In genomic region chr14:35826218-35826951, GRCh38 we compare ENCODE assay signal across 1 cellular context.
TF ChIP-seq lines count a peak whose summit lies in the region.

TSS of gene BRMS1L (plus strand) at chr14:35826338. CDS start at chr14:35826517, 179 bp downstream.

TF ChIP-seq in HepG2, 621 proteins besides CTCF, POLR2A, EP300 and RAD21 (continued from another document and continues in another):
- TF ChIP-seq, protein P1, sequence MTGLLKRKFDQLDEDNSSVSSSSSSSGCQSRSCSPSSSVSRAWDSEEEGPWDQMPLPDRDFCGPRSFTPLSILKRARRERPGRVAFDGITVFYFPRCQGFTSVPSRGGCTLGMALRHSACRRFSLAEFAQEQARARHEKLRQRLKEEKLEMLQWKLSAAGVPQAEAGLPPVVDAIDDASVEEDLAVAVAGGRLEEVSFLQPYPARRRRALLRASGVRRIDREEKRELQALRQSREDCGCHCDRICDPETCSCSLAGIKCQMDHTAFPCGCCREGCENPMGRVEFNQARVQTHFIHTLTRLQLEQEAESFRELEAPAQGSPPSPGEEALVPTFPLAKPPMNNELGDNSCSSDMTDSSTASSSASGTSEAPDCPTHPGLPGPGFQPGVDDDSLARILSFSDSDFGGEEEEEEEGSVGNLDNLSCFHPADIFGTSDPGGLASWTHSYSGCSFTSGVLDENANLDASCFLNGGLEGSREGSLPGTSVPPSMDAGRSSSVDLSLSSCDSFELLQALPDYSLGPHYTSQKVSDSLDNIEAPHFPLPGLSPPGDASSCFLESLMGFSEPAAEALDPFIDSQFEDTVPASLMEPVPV (CRISPR knock-in tag; IDR thresholded peaks at IDR 0.05) = peak; percentile 99
- TF ChIP-seq CBX2 (IDR thresholded peaks at IDR 0.05; ENCODE audit: low read depth, low read length) (no peak; the same call in 1 of the 2 replicates), CBX2 (CRISPR knock-in tag; IDR thresholded peaks at IDR 0.05; ENCODE audit: low read depth) (peak; percentile 100), GRHL1 (CRISPR knock-in tag; conservative IDR thresholded peaks at IDR 0.05) (no peak), ATF7-NPFF (CRISPR knock-in tag; IDR thresholded peaks at IDR 0.05; ENCODE audit: low read depth) (peak; percentile 100), GPBP1L1 (CRISPR knock-in tag; IDR thresholded peaks at IDR 0.05) (no peak), AGO1 (IDR thresholded peaks at IDR 0.05; ENCODE audit: low read depth, low read length, poor library complexity, severe bottlenecking) (peak; percentile 88), HMG20B (CRISPR knock-in tag; conservative IDR thresholded peaks at IDR 0.05) (0 out of 2 replicates have a peak, but pooled peaks have one; percentile 78), ZNF674 (CRISPR knock-in tag; IDR thresholded peaks at IDR 0.05; ENCODE audit: low read depth) (peak; percentile 99), ZNF607 (CRISPR knock-in tag; IDR thresholded peaks at IDR 0.05; ENCODE audit: borderline replicate concordance) (peak; percentile 100), SMARCE1 (IDR thresholded peaks at IDR 0.05; ENCODE audit: borderline replicate concordance) (no peak), NFRKB (IDR thresholded peaks at IDR 0.05) (no peak), ZNF570 (CRISPR knock-in tag; IDR thresholded peaks at IDR 0.05; ENCODE audit: borderline replicate concordance) (0 out of 2 replicates have a peak, but pooled peaks have one; percentile 93), MEIS1 (CRISPR knock-in tag; IDR thresholded peaks at IDR 0.05; ENCODE audit: borderline replicate concordance) (peak; percentile 99), XBP1 (CRISPR knock-in tag; IDR thresholded peaks at IDR 0.05) (peak; percentile 95), KLF9 (CRISPR knock-in tag; IDR thresholded peaks at IDR 0.05; ENCODE audit: low read depth) (peak; percentile 97), SALL2 (CRISPR knock-in tag; IDR thresholded peaks at IDR 0.05) (peak; percentile 92; the same call in 1 of the 2 replicates), ZKSCAN8 (CRISPR knock-in tag; IDR thresholded peaks at IDR 0.05; ENCODE audit: borderline replicate concordance) (0 out of 2 replicates have a peak, but pooled peaks have one; percentile 76), JUN (CRISPR knock-in tag; IDR thresholded peaks at IDR 0.05) (no peak; the same call in none of the 2 replicates), ZNF737 (CRISPR knock-in tag; IDR thresholded peaks at IDR 0.05; ENCODE audit: borderline replicate concordance) (peak; percentile 96), ZNF383 (CRISPR knock-in tag; IDR thresholded peaks at IDR 0.05; ENCODE audit: borderline replicate concordance) (peak; percentile 100; the same call in 1 of the 2 replicates), ZNF101 (CRISPR knock-in tag; IDR thresholded peaks at IDR 0.05; ENCODE audit: borderline replicate concordance, low read depth) (peak; percentile 99), POLR2AphosphoS5 (IDR thresholded peaks at IDR 0.05; ENCODE audit: low read depth, low read length) (peak; percentile 99), U2AF2 (IDR thresholded peaks at IDR 0.05; ENCODE audit: low read depth, low read length) (no peak), MBD4 (IDR thresholded peaks at IDR 0.05; ENCODE audit: borderline replicate concordance, low read length) (no peak), ZNF24 (IDR thresholded peaks at IDR 0.05) (peak; percentile 43; the same call in 1 of the 2 replicates), FOXM1 (CRISPR knock-in tag; IDR thresholded peaks at IDR 0.05) (no peak), SRSF9 (IDR thresholded peaks at IDR 0.05; ENCODE audit: borderline replicate concordance, insufficient read depth, low read depth, low read length, poor library complexity, severe bottlenecking) (no peak), ZNF260 (CRISPR knock-in tag; IDR thresholded peaks at IDR 0.05; ENCODE audit: borderline replicate concordance, low read depth) (peak; percentile 98), HOXA3 (CRISPR knock-in tag; IDR thresholded peaks at IDR 0.05) (peak; percentile 92), ZNF484 (CRISPR knock-in tag; IDR thresholded peaks at IDR 0.05; ENCODE audit: borderline replicate concordance, low read depth) (peak; percentile 84; the same call in 1 of the 2 replicates), KDM2A (CRISPR knock-in tag; IDR thresholded peaks at IDR 0.05; ENCODE audit: borderline replicate concordance, low read depth) (peak; percentile 100), THYN1 (CRISPR knock-in tag; IDR thresholded peaks at IDR 0.05; ENCODE audit: borderline replicate concordance, low read depth) (peak; percentile 94; the same call in 1 of the 2 replicates), NR0B2 (CRISPR knock-in tag; IDR thresholded peaks at IDR 0.05) (peak; percentile 99), CENPX (CRISPR knock-in tag; IDR thresholded peaks at IDR 0.05) (no peak), PHF20 (CRISPR knock-in tag; IDR thresholded peaks at IDR 0.05) (peak; percentile 91), ZNF7 (CRISPR knock-in tag; IDR thresholded peaks at IDR 0.05) (0 out of 2 replicates have a peak, but pooled peaks have one; percentile 59), TFAP4 (IDR thresholded peaks at IDR 0.05; ENCODE audit: borderline replicate concordance, low read depth) (peak; percentile 7), RFXAP (CRISPR knock-in tag; IDR thresholded peaks at IDR 0.05; ENCODE audit: borderline replicate concordance) (peak; percentile 97), FOSL2 (CRISPR knock-in tag; IDR thresholded peaks at IDR 0.05) (peak; percentile 68), ZNF557 (CRISPR knock-in tag; IDR thresholded peaks at IDR 0.05) (peak; percentile 94), ZNF264 (CRISPR knock-in tag; IDR thresholded peaks at IDR 0.05) (peak; percentile 92; the same call in 1 of the 2 replicates), RFX3 (CRISPR knock-in tag; IDR thresholded peaks at IDR 0.05) (peak; percentile 55; the same call in 1 of the 2 replicates), HOXA5 (CRISPR knock-in tag; IDR thresholded peaks at IDR 0.05) (peak; percentile 99), ZNF12 (CRISPR knock-in tag; IDR thresholded peaks at IDR 0.05) (peak; percentile 95), GABPB1 (CRISPR knock-in tag; IDR thresholded peaks at IDR 0.05) (peak; percentile 90)
- TF ChIP-seq, protein P2, sequence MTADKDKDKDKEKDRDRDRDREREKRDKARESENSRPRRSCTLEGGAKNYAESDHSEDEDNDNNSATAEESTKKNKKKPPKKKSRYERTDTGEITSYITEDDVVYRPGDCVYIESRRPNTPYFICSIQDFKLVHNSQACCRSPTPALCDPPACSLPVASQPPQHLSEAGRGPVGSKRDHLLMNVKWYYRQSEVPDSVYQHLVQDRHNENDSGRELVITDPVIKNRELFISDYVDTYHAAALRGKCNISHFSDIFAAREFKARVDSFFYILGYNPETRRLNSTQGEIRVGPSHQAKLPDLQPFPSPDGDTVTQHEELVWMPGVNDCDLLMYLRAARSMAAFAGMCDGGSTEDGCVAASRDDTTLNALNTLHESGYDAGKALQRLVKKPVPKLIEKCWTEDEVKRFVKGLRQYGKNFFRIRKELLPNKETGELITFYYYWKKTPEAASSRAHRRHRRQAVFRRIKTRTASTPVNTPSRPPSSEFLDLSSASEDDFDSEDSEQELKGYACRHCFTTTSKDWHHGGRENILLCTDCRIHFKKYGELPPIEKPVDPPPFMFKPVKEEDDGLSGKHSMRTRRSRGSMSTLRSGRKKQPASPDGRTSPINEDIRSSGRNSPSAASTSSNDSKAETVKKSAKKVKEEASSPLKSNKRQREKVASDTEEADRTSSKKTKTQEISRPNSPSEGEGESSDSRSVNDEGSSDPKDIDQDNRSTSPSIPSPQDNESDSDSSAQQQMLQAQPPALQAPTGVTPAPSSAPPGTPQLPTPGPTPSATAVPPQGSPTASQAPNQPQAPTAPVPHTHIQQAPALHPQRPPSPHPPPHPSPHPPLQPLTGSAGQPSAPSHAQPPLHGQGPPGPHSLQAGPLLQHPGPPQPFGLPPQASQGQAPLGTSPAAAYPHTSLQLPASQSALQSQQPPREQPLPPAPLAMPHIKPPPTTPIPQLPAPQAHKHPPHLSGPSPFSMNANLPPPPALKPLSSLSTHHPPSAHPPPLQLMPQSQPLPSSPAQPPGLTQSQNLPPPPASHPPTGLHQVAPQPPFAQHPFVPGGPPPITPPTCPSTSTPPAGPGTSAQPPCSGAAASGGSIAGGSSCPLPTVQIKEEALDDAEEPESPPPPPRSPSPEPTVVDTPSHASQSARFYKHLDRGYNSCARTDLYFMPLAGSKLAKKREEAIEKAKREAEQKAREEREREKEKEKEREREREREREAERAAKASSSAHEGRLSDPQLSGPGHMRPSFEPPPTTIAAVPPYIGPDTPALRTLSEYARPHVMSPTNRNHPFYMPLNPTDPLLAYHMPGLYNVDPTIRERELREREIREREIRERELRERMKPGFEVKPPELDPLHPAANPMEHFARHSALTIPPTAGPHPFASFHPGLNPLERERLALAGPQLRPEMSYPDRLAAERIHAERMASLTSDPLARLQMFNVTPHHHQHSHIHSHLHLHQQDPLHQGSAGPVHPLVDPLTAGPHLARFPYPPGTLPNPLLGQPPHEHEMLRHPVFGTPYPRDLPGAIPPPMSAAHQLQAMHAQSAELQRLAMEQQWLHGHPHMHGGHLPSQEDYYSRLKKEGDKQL (CRISPR knock-in tag; IDR thresholded peaks at IDR 0.05; ENCODE audit: low read depth) = peak; percentile 63; the same call in 1 of the 2 replicates
- TF ChIP-seq, protein P3, sequence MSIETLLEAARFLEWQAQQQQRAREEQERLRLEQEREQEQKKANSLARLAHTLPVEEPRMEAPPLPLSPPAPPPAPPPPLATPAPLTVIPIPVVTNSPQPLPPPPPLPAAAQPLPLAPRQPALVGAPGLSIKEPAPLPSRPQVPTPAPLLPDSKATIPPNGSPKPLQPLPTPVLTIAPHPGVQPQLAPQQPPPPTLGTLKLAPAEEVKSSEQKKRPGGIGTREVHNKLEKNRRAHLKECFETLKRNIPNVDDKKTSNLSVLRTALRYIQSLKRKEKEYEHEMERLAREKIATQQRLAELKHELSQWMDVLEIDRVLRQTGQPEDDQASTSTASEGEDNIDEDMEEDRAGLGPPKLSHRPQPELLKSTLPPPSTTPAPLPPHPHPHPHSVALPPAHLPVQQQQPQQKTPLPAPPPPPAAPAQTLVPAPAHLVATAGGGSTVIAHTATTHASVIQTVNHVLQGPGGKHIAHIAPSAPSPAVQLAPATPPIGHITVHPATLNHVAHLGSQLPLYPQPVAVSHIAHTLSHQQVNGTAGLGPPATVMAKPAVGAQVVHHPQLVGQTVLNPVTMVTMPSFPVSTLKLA (IDR thresholded peaks at IDR 0.05) = peak; percentile 53
- TF ChIP-seq, protein P4, sequence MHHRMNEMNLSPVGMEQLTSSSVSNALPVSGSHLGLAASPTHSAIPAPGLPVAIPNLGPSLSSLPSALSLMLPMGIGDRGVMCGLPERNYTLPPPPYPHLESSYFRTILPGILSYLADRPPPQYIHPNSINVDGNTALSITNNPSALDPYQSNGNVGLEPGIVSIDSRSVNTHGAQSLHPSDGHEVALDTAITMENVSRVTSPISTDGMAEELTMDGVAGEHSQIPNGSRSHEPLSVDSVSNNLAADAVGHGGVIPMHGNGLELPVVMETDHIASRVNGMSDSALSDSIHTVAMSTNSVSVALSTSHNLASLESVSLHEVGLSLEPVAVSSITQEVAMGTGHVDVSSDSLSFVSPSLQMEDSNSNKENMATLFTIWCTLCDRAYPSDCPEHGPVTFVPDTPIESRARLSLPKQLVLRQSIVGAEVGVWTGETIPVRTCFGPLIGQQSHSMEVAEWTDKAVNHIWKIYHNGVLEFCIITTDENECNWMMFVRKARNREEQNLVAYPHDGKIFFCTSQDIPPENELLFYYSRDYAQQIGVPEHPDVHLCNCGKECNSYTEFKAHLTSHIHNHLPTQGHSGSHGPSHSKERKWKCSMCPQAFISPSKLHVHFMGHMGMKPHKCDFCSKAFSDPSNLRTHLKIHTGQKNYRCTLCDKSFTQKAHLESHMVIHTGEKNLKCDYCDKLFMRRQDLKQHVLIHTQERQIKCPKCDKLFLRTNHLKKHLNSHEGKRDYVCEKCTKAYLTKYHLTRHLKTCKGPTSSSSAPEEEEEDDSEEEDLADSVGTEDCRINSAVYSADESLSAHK (CRISPR knock-in tag; IDR thresholded peaks at IDR 0.05; ENCODE audit: borderline replicate concordance) = no peak; the same call in 1 of the 2 replicates
- TF ChIP-seq, protein P5, sequence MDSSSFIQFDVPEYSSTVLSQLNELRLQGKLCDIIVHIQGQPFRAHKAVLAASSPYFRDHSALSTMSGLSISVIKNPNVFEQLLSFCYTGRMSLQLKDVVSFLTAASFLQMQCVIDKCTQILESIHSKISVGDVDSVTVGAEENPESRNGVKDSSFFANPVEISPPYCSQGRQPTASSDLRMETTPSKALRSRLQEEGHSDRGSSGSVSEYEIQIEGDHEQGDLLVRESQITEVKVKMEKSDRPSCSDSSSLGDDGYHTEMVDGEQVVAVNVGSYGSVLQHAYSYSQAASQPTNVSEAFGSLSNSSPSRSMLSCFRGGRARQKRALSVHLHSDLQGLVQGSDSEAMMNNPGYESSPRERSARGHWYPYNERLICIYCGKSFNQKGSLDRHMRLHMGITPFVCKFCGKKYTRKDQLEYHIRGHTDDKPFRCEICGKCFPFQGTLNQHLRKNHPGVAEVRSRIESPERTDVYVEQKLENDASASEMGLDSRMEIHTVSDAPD (CRISPR knock-in tag; IDR thresholded peaks at IDR 0.05) = peak; percentile 58; the same call in 1 of the 2 replicates
